ENCODE assay signal across 8 cellular contexts in the genomic region with DNA sequence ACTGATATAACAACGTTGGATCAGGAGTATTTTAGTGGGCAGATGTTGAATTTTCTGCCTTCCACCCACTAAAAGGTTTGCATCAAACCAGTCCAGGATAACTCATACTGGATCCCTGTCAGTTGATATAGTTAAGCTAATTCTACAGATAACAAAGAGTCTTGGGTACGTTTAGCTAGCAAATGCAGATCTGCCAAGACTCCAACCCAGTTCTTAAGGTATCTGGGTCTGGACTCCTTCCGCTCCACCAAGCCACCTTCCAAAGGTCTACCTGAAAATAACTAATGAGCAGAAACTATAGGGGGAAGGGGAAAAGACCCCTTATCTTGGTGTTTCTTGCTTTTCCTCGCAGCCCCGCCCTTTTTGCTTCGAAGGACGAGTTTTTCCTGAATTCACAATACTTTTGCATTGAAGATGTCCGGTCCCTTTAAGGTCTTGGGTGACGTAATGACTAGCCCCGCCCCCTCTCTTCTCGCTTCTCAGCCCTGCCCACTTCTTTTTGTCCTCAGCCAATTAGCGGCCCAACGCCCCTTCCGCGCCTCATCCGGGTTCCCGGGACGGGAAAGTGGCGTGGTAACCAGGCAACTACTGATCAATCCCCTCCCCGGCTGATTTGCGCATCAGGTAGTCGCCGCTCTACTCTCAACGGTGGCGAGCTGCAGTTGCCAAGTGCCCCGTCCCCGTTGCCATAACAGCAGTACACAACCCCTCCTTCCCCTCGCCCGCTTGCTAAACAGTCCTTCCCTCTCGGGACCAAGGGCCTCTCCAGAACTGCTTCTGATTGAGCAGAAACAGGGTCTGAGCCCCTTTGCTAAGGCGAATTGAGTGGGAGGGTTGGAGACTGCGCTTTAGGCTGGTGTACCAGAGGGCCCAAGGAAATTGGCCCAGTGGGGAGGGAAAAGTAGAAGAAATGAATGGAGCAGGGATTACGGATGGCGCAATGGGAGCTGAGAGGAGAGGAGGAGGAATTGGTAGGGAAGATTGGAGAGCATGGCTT.
A peak's percentile ranks its signal among the peaks of the same experiment; 100 is the strongest.
DNase-seq lines count a peak whose midpoint lies in the region; ATAC-seq, FAIRE-seq and TF ChIP-seq lines count a peak whose summit lies in the region.

A gene with protein sequence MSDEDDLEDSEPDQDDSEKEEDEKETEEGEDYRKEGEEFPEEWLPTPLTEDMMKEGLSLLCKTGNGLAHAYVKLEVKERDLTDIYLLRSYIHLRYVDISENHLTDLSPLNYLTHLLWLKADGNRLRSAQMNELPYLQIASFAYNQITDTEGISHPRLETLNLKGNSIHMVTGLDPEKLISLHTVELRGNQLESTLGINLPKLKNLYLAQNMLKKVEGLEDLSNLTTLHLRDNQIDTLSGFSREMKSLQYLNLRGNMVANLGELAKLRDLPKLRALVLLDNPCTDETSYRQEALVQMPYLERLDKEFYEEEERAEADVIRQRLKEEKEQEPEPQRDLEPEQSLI (plus strand): TSS at position 543 of the 997 bp plus-strand sequence. CDS start 812 bp downstream, outside the sequence.

- in situ Hi-C loops in GM18951 (cut with MboI; ENCODE audit: low sequenced_read_pairs, unreplicated experiment) = no loop called here

- TF ChIP-seq POLR2A in GM18951 (IDR thresholded peaks at IDR 0.05; ENCODE audit: extremely low read depth, insufficient read depth, insufficient read length) = peak; percentile 63

- ATAC-seq in HG03159 (IDR thresholded peaks at IDR 0.05; ENCODE audit: unreplicated experiment) = peak; percentile 95

- peak; percentile 98 for FAIRE-seq in islet of Langerhans (lab: Jason Lieb, UNC)

- peak; percentile 64 for DNase-seq in AG09309 (ENCODE audit: low read depth)
- peak; percentile 97 for DNase-seq in NCI-H345 (lab: John Stamatoyannopoulos, UW)
- DNase-seq in activated CD4-positive, CD25-positive, alpha-beta regulatory T cell (lab: John Stamatoyannopoulos, UW) = peak; percentile 92 to 95 (median 94)
- peak; percentile 99 for DNase-seq in cerebellar cortex (ENCODE audit: low spot score)
- DNase-seq in stimulated activated CD4-positive, alpha-beta T cell treated with anti-CD3 and anti-CD28 coated beads, Interleukin-12 subunit alpha, Interleukin-12 subunit beta, amount 100 ng/mL, for 24 hours (ENCODE audit: low read depth in 2 of 2) = peak; percentile 95 to 99

- no peak for TF ChIP-seq CTCF in AG09309 (IDR thresholded peaks at IDR 0.05; ENCODE audit: control insufficient read depth, insufficient read depth, low read depth, low read length, missing control alignments)

- H3K4me3 ChIP-seq in AG09309 (ENCODE audit: control insufficient read depth, low read depth, low read length) = peak within 1 kb of the TSS; percentile 75

Comparison
In these comparisons a context has a peak if more than half of its experiments do, and no peak if none do; other contexts are left out.
1. Peak in every context shown above with its lines: DNase-seq, ATAC-seq and H3K4me3 ChIP-seq.